1 cellular context compared by ENCODE assay signal in the genomic region with DNA sequence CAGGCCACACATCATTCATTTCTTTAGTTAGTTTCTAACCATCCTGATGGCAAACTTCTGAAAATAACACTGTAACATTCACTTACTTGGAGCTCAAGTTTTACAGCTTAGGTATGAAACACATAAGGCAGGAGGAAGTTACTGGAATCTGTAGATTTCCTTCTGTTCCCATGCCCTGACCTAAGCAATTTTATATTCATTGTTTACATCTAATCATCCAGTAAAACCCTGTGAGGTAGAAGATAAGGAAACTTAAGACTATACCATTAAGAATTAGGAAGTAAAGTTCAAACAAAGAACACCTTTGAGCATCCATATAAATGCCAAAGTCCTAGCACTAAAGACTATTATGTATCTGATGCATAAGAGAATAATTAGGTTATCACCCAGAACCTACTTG.
TF ChIP-seq lines count a peak whose summit lies in the region.

No MANE protein-coding gene starts in this region.

TF ChIP-seq in WTC11, 78 proteins besides CTCF, POLR2A, EP300 and RAD21 (continued from another document):
- TF ChIP-seq NR2C2 (CRISPR knock-in tag; IDR thresholded peaks at IDR 0.05) (no peak), ATF3 (CRISPR knock-in tag; conservative IDR thresholded peaks at IDR 0.05) (no peak), AFF4 (CRISPR knock-in tag; IDR thresholded peaks at IDR 0.05; ENCODE audit: borderline replicate concordance) (no peak), ZNF317 (CRISPR knock-in tag; IDR thresholded peaks at IDR 0.05; ENCODE audit: borderline replicate concordance, low read depth) (no peak), CREM (CRISPR knock-in tag; IDR thresholded peaks at IDR 0.05) (no peak), ZNF416 (CRISPR knock-in tag; IDR thresholded peaks at IDR 0.05) (no peak), MYBL2 (CRISPR knock-in tag; IDR thresholded peaks at IDR 0.05) (no peak), GTF2I (CRISPR knock-in tag; conservative IDR thresholded peaks at IDR 0.05) (no peak), ATF2 (CRISPR knock-in tag; IDR thresholded peaks at IDR 0.05; ENCODE audit: borderline replicate concordance, low read depth) (no peak), ZNF263 (CRISPR knock-in tag; IDR thresholded peaks at IDR 0.05; ENCODE audit: low read depth) (no peak)
- TF ChIP-seq, protein P1, sequence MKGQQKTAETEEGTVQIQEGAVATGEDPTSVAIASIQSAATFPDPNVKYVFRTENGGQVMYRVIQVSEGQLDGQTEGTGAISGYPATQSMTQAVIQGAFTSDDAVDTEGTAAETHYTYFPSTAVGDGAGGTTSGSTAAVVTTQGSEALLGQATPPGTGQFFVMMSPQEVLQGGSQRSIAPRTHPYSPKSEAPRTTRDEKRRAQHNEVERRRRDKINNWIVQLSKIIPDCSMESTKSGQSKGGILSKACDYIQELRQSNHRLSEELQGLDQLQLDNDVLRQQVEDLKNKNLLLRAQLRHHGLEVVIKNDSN (CRISPR knock-in tag; IDR thresholded peaks at IDR 0.05), result no peak
- TF ChIP-seq, protein P2, sequence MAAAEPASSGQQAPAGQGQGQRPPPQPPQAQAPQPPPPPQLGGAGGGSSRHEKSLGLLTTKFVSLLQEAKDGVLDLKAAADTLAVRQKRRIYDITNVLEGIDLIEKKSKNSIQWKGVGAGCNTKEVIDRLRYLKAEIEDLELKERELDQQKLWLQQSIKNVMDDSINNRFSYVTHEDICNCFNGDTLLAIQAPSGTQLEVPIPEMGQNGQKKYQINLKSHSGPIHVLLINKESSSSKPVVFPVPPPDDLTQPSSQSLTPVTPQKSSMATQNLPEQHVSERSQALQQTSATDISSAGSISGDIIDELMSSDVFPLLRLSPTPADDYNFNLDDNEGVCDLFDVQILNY (CRISPR knock-in tag; IDR thresholded peaks at IDR 0.05), result no peak
